24 cellular contexts compared by ENCODE assay signal in the genomic region with DNA sequence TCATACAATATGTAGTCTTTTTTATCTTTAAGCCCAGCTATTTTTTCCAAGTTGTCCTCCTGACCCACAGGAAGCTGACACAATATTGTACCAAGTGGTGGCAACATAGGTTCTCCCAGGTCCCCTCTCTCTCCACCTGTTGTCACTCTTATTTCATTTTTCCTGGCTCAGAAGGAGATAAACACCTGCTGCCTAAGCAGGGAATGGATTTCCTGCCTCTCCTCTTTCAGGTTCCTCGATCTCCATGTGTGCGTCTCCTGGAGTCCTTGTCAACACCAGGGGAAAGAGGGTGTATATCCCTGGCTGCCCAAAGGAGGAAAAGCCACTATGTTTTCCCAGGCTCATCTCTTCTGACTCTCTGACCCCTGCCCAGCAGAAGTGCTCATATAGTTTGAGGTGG.
"Had no signal": no experiment of that assay in that cellular context is flagged by ENCODE, and none has a peak within 500 bp of the region (broad histone marks: within the 10 kb centered on the region; RNA-seq: fewer than 3 reads in every experiment).

No MANE protein-coding gene starts in this region.

- ATAC-seq: effector memory CD8-positive, alpha-beta T cell; esophagus mucosa; left lobe of liver; natural killer cell; right lobe of liver had no signal

- H3K27ac Mint-ChIP-seq: natural killer cell had no signal

- H3K36me3 ChIP-seq: colonic mucosa, gastroesophageal sphincter, heart left ventricle, ovary, right lobe of liver, stomach, thyroid gland, vagina had no signal

- H3K9me3 ChIP-seq: colonic mucosa, gastroesophageal sphincter, heart left ventricle, ovary, right lobe of liver, stomach, thyroid gland, vagina had no signal

- H3K27ac ChIP-seq: colonic mucosa, hepatocyte, ovary, right lobe of liver, thyroid gland, vagina had no signal

- DNase-seq: colonic mucosa; dermis blood vessel endothelial cell; effector memory CD8-positive, alpha-beta T cell; foreskin fibroblast; heart left ventricle; kidney; mammary epithelial cell; natural killer cell; occipital lobe; ovary; right lobe of liver; small intestine; stimulated activated CD4-positive, alpha-beta T cell treated with anti-CD3 and anti-CD28 coated beads, Interleukin-15, amount 100 ng/mL, for 24 hours; stimulated activated CD4-positive, alpha-beta T cell treated with anti-CD3 and anti-CD28 coated beads, Interleukin-2, amount 100 ng/mL, for 48 hours; stimulated activated naive CD4-positive, alpha-beta T cell treated with Interleukin-2 at 50 U/mL for 16 hours; stomach; thyroid gland; trophoblast cell had no signal

- H3K4me3 ChIP-seq: colonic mucosa, gastroesophageal sphincter, heart left ventricle, hepatocyte, ovary, right lobe of liver, stomach, thyroid gland, vagina had no signal

- H3K4me3 Mint-ChIP-seq: effector memory CD8-positive, alpha-beta T cell; natural killer cell had no signal

- H3K4me1 ChIP-seq: colonic mucosa, right lobe of liver had no signal

- H3K4me2 ChIP-seq: hepatocyte had no signal

- H3K27me3 ChIP-seq: colonic mucosa, gastroesophageal sphincter, heart left ventricle, hepatocyte, ovary, right lobe of liver, stomach, thyroid gland, vagina had no signal

- H3K9me3 Mint-ChIP-seq: effector memory CD8-positive, alpha-beta T cell; natural killer cell had no signal

- H3K36me3 Mint-ChIP-seq: natural killer cell had no signal

- FAIRE-seq: endometrium, kidney, small intestine had no signal
